In the genomic region with DNA sequence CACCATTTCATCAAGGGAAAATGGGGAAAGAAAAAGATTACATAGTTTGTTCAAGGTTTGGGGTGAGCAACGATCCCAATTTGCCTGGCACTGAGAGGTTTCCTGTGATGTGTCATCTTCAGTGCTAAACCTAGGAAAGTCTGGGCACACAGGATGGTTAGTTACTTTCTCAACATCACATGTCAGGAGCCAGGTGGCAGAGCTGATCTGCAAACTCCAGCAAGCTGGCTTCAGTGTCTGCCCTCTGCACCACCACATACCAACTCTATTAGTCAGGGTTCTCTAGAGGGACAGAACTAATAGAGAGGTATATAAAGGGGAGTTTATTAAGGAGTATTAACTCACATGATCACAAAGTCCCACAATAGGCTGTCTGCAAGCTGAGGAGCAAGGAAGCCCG, we compare ENCODE assay signal across 15 cellular contexts. TPM values are rescaled to one million over a fixed set of nuclear protein-coding genes. Genes with fewer than 3 reads are reported as not detected.
DNase-seq lines count a peak whose midpoint lies in the region; ATAC-seq and TF ChIP-seq lines count a peak whose summit lies in the region.
"Had no signal": no experiment of that assay in that cellular context is flagged by ENCODE, and none has a peak within 500 bp of the region (broad histone marks: within the 10 kb centered on the region; RNA-seq: fewer than 3 reads in every experiment).

No MANE protein-coding gene starts in this region.

- H4K8ac ChIP-seq in mesenchymal stem cell (ENCODE audit: low read length): no peak overlapping the region

- no peak overlapping the region for H3K18ac ChIP-seq in mesenchymal stem cell (ENCODE audit: low read depth in 1 of 2, low read length in 2 of 2)

- TF ChIP-seq CTCF in MM.1S (IDR thresholded peaks at IDR 0.05; ENCODE audit: low read length): no peak
- no peak for TF ChIP-seq CTCF in cardiac fibroblast (IDR thresholded peaks at IDR 0.05; ENCODE audit: low read depth, low read length)

- WGBS in mesenchymal stem cell: 72% methylated on average over 2 of the region's 2 CpGs

- no peak overlapping the region for H3K23ac ChIP-seq in mesenchymal stem cell (ENCODE audit: low read length in 2 of 2)

- H3K9ac ChIP-seq in MM.1S (ENCODE audit: low read length) (no peak overlapping the region), mesenchymal stem cell (ENCODE audit: low read length) (no peak overlapping the region)
- H3K9ac ChIP-seq: KMS-11 had no signal

- H3K14ac ChIP-seq in mesenchymal stem cell (ENCODE audit: low read length in 2 of 2): no peak overlapping the region

- no peaks in the 10 kb centered on the region for H3K36me3 ChIP-seq in MM.1S (replicated peaks; ENCODE audit: insufficient read depth, low read length)
- H3K36me3 ChIP-seq in mesenchymal stem cell (ENCODE audit: control insufficient read depth in 1 of 2, insufficient read depth in 2 of 2, low read depth in 1 of 2, low read length in 2 of 2): peaks cover 7 to 52% of the 10 kb centered on the region in 2 experiments
- H3K36me3 ChIP-seq: gastroesophageal sphincter, upper lobe of left lung, WERI-Rb-1 had no signal

- H3K27ac ChIP-seq in MM.1S (ENCODE audit: low read length) (peak overlapping the region; percentile 7; the same call in 1 of the 2 replicates), mesenchymal stem cell (ENCODE audit: low read length, poor library complexity, severe bottlenecking) (peak overlapping the region; percentile 71)
- H3K27ac ChIP-seq: gastroesophageal sphincter, KMS-11, upper lobe of left lung, WERI-Rb-1 had no signal

- no peak overlapping the region for H2BK12ac ChIP-seq in mesenchymal stem cell (ENCODE audit: low read length in 2 of 2)

- peaks cover 12% of the 10 kb centered on the region for H3K79me1 ChIP-seq in mesenchymal stem cell (replicated peaks; ENCODE audit: low read length, poor library complexity, severe bottlenecking)

- H3K27me3 ChIP-seq in MM.1S (replicated peaks; ENCODE audit: insufficient read depth, low read length) (no peaks in the 10 kb centered on the region), mesenchymal stem cell (ENCODE audit: control insufficient read depth in 1 of 2, insufficient read depth in 1 of 2, low read length in 2 of 2) (no peaks in the 10 kb centered on the region)
- H3K27me3 ChIP-seq: upper lobe of left lung had no signal

- no peaks in the 10 kb centered on the region for H3K4me1 ChIP-seq in MM.1S (ENCODE audit: low read length)
- peaks cover 3% of the 10 kb centered on the region for H3K4me1 ChIP-seq in mesenchymal stem cell (ENCODE audit: control insufficient read depth, insufficient read depth, low read depth, low read length)
- H3K4me1 ChIP-seq: gastroesophageal sphincter, upper lobe of left lung had no signal

- no peak for ATAC-seq in GM18870 (IDR thresholded peaks at IDR 0.05; ENCODE audit: unreplicated experiment)
- no peak for ATAC-seq in HG03196 (IDR thresholded peaks at IDR 0.05; ENCODE audit: unreplicated experiment)
- no peak for ATAC-seq in stimulated activated naive CD8-positive, alpha-beta T cell treated with anti-CD3 and anti-CD28 coated beads, Interleukin-15, Interleukin-2, amounts not matched to agents 100 U/mL and 50 U/mL, for 24 hours
- no peak for ATAC-seq in HG03108 (IDR thresholded peaks at IDR 0.05; ENCODE audit: unreplicated experiment)
- ATAC-seq: gastroesophageal sphincter; stimulated activated naive B cell treated with anti-CD40 and anti-IgM and Interleukin-4, amounts not matched to agents 10 μg/mL and 1 μg/mL and 100 μg/mL, for 72 hours had no signal

- H2AK5ac ChIP-seq in mesenchymal stem cell (ENCODE audit: low read length, severe bottlenecking): no peak overlapping the region

- no peaks in the 10 kb centered on the region for H3K9me2 ChIP-seq in MM.1S (replicated peaks; ENCODE audit: insufficient read depth, low read length)

- no peaks in the 10 kb centered on the region for H3K79me2 ChIP-seq in MM.1S (ENCODE audit: low read length)

- H2BK5ac ChIP-seq in mesenchymal stem cell (ENCODE audit: low read depth, low read length, poor library complexity, severe bottlenecking): no peak overlapping the region

- H3K4me2 ChIP-seq in MM.1S (ENCODE audit: low read depth, low read length): no peak overlapping the region
- no peak overlapping the region for H3K4me2 ChIP-seq in mesenchymal stem cell (ENCODE audit: low read length, poor library complexity, severe bottlenecking)
- H3K4me2 ChIP-seq: KMS-11 had no signal

- no peak overlapping the region for H4K91ac ChIP-seq in mesenchymal stem cell (ENCODE audit: low read length)

- no peak overlapping the region for H3K4ac ChIP-seq in mesenchymal stem cell (ENCODE audit: low read depth in 1 of 2, low read length in 2 of 2)

- no peaks in the 10 kb centered on the region for H3F3A ChIP-seq in MM.1S (ENCODE audit: insufficient read depth, low read length)

- H2BK120ac ChIP-seq in mesenchymal stem cell (ENCODE audit: low read depth, low read length): no peak overlapping the region

- DNase-seq in EH (ENCODE audit: low read depth) (peak; percentile 72), MM.1S (peak; percentile 14), cardiac fibroblast (ENCODE audit: low read depth in 2 of 2) (peak; percentile 41 to 71), mesenchymal stem cell (peak; percentile 58)
- no peak for DNase-seq in stimulated activated naive CD8-positive, alpha-beta T cell treated with anti-CD3 and anti-CD28 coated beads, Interleukin-15, Interleukin-2, amounts not matched to agents 100 U/mL and 50 U/mL, for 24 hours
- DNase-seq: activated CD8-positive, alpha-beta memory T cell treated with anti-CD3 and anti-CD28 coated beads for 24 hours; H7; stimulated activated naive B cell treated with anti-CD40 and anti-IgM and Interleukin-4, amounts not matched to agents 10 μg/mL and 1 μg/mL and 100 μg/mL, for 72 hours; upper lobe of left lung; WERI-Rb-1 had no signal

- H2BK15ac ChIP-seq in mesenchymal stem cell (ENCODE audit: low read depth, poor library complexity, severe bottlenecking): no peak overlapping the region

- H3K4me3 ChIP-seq in MM.1S (ENCODE audit: low read length) (no peak overlapping the region), cardiac fibroblast (replicated peaks in 1 of 2; ENCODE audit: low read depth in 2 of 2, low read length in 2 of 2) (no peak overlapping the region), mesenchymal stem cell (ENCODE audit: insufficient read depth in 1 of 2, low read depth in 1 of 2, low read length in 2 of 2) (no peak overlapping the region)
- H3K4me3 ChIP-seq: gastroesophageal sphincter, upper lobe of left lung had no signal

- H2AFZ ChIP-seq in MM.1S (ENCODE audit: low read length) (no peak overlapping the region), mesenchymal stem cell (ENCODE audit: low read depth, low read length) (no peak overlapping the region)

- no peaks in the 10 kb centered on the region for H3K9me3 ChIP-seq in MM.1S (replicated peaks; ENCODE audit: insufficient read depth, low read length)
- peaks cover 8% of the 10 kb centered on the region for H3K9me3 ChIP-seq in mesenchymal stem cell (ENCODE audit: control insufficient read depth, low read length)
- H3K9me3 ChIP-seq: upper lobe of left lung had no signal

- H4K20me1 ChIP-seq in MM.1S (ENCODE audit: insufficient read depth, low read length): no peaks in the 10 kb centered on the region

RNA-seq across cellular contexts. Expression of a gene that starts 11.3 kb away (rescaled TPM):
- polyA plus RNA-seq in mesenchymal stem cell (2013, experiment 1 of 2): 42.5 TPM
- polyA plus RNA-seq in mesenchymal stem cell (2013, experiment 2 of 2): 42.9 TPM
